Comparison of ENCODE assay signal across 20 cellular contexts in the genomic region with DNA sequence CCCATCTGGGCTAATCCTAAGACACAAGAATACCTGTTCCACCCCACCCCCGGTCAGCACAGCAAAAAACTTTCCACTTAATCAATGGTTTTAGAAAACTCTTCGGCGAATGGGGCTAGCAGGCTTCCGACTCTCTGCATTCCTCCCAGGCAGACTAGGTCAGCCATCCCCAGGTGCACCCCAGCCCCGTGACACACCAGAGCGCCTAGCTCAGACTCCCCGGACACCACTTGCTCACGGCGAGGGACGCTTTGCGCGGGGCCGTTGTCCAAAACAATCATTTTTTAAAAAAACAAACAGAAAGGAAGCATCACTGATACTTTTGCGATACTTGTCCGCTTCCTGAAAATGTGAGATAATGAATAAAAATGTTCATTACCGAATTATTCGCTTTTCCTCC.
DNase-seq lines count a peak whose midpoint lies in the region; ATAC-seq and TF ChIP-seq lines count a peak whose summit lies in the region.
"Had no signal": no experiment of that assay in that cellular context is flagged by ENCODE, and none has a peak within 500 bp of the region (broad histone marks: within the 10 kb centered on the region; RNA-seq: fewer than 3 reads in every experiment).

No MANE protein-coding gene starts in this region.

- H3K9me3 ChIP-seq in CD4-positive, alpha-beta T cell (ENCODE audit: control insufficient read depth, low read length), result no peaks in the 10 kb centered on the region
- no peaks in the 10 kb centered on the region for H3K9me3 ChIP-seq in sigmoid colon
- H3K9me3 ChIP-seq: BLaER1 had no signal

- H3K27ac Mint-ChIP-seq in activated CD4-positive, alpha-beta T cell treated with anti-CD3 and anti-CD28 coated beads for 36 hours, result peak overlapping the region; percentile 99
- peak overlapping the region; percentile 95 for H3K27ac Mint-ChIP-seq in CD4-positive, alpha-beta T cell
- peak overlapping the region; percentile 68 for H3K27ac Mint-ChIP-seq in activated CD8-positive, alpha-beta T cell treated with anti-CD3 and anti-CD28 coated beads, Interleukin-2, amount 10 ng/mL, durations not matched to agents 7 days and 5 days
- H3K27ac Mint-ChIP-seq in immature natural killer cell, result peak overlapping the region in 4 of 6 donors; percentile 15 to 49 (median 20)

- intact Hi-C loops in activated CD4-positive, alpha-beta T cell treated with anti-CD3 and anti-CD28 coated beads for 36 hours (cut with DNase I, micrococcal nuclease), result loop anchor here in 1 of 2 experiments (5.0 kb wide), 1 partner anchor 284 kb away; a partner anchor contains a TSS
- intact Hi-C loops in CD4-positive, alpha-beta T cell (cut with DNase I, micrococcal nuclease), result loop anchor here (1.0 to 10.0 kb wide), 2 partner anchors 7 to 1004 kb away; no protein-coding TSS in a partner anchor
- intact Hi-C loops in sigmoid colon (cut with DNase I), result loop anchor here (10.0 kb wide), 1 partner anchor 164 kb away; no protein-coding TSS in a partner anchor

- H3K4me3 Mint-ChIP-seq in activated CD4-positive, alpha-beta T cell treated with anti-CD3 and anti-CD28 coated beads for 36 hours, result peak overlapping the region; percentile 44
- H3K4me3 Mint-ChIP-seq in CD4-positive, alpha-beta T cell, result peak overlapping the region; percentile 89
- H3K4me3 Mint-ChIP-seq in activated CD8-positive, alpha-beta T cell treated with anti-CD3 and anti-CD28 coated beads, Interleukin-2, amount 10 ng/mL, durations not matched to agents 7 days and 5 days, result peak overlapping the region; percentile 38
- no peak overlapping the region for H3K4me3 Mint-ChIP-seq in immature natural killer cell

- TF ChIP-seq CTCF in CD4-positive, alpha-beta T cell (IDR thresholded peaks at IDR 0.05), result no peak
- no peak for TF ChIP-seq CTCF in sigmoid colon (IDR thresholded peaks at IDR 0.05)

- no peaks in the 10 kb centered on the region for H3K36me3 ChIP-seq in sigmoid colon

- peaks cover 100% of the 10 kb centered on the region for H3K4me1 Mint-ChIP-seq in activated CD4-positive, alpha-beta T cell treated with anti-CD3 and anti-CD28 coated beads for 36 hours
- peaks cover 99% of the 10 kb centered on the region for H3K4me1 Mint-ChIP-seq in CD4-positive, alpha-beta T cell (ENCODE audit: low read depth)
- H3K4me1 Mint-ChIP-seq in activated CD8-positive, alpha-beta T cell treated with anti-CD3 and anti-CD28 coated beads, Interleukin-2, amount 10 ng/mL, durations not matched to agents 7 days and 5 days (ENCODE audit: low read depth), result peaks cover 98% of the 10 kb centered on the region
- peaks cover 89 to 96% of the 10 kb centered on the region in 2 donors for H3K4me1 Mint-ChIP-seq in immature natural killer cell

- ATAC-seq in activated CD4-positive, alpha-beta T cell treated with anti-CD3 and anti-CD28 coated beads for 36 hours, result no peak
- no peak for ATAC-seq in CD4-positive, alpha-beta T cell (ENCODE audit: poor library complexity)
- ATAC-seq in activated CD8-positive, alpha-beta T cell treated with anti-CD3 and anti-CD28 coated beads, Interleukin-2, amount 10 ng/mL, durations not matched to agents 7 days and 5 days, result no peak
- ATAC-seq in GM19452 (IDR thresholded peaks at IDR 0.05; ENCODE audit: unreplicated experiment) (no peak), HG03442 (IDR thresholded peaks at IDR 0.05; ENCODE audit: unreplicated experiment) (no peak)

- TF ChIP-seq POLR2A in sigmoid colon (IDR thresholded peaks at IDR 0.05), result no peak

- H3K27me3 ChIP-seq in CD4-positive, alpha-beta T cell (ENCODE audit: control insufficient read depth, insufficient read depth, low read length), result no peaks in the 10 kb centered on the region
- H3K27me3 ChIP-seq in sigmoid colon, result no peaks in the 10 kb centered on the region
- H3K27me3 ChIP-seq: BLaER1 had no signal

- no peaks in the 10 kb centered on the region for H3K4me1 ChIP-seq in sigmoid colon

- H3K27me3 Mint-ChIP-seq in activated CD4-positive, alpha-beta T cell treated with anti-CD3 and anti-CD28 coated beads for 36 hours, result no peaks in the 10 kb centered on the region
- H3K27me3 Mint-ChIP-seq in CD4-positive, alpha-beta T cell, result no peaks in the 10 kb centered on the region
- H3K27me3 Mint-ChIP-seq in activated CD8-positive, alpha-beta T cell treated with anti-CD3 and anti-CD28 coated beads, Interleukin-2, amount 10 ng/mL, durations not matched to agents 7 days and 5 days (ENCODE audit: low read depth), result no peaks in the 10 kb centered on the region
- H3K27me3 Mint-ChIP-seq in immature natural killer cell (ENCODE audit: low read depth in 3 of 3), result peaks cover 0 to 9% (median 2%) of the 10 kb centered on the region in 3 donors

- WGBS in sigmoid colon, 2 donors, result 82 to 89% methylated on average over 17 of the region's 17 CpGs

- CTCF ChIA-PET in activated CD4-positive, alpha-beta T cell treated with anti-CD3 and anti-CD28 coated beads for 36 hours (lab: Charles Lee), result interaction anchor here (1.1 to 2.3 kb wide), 2 partner anchors 11 to 12 kb away, joined by 3 to 15 read pairs; no protein-coding TSS in a partner anchor
- CTCF ChIA-PET in CD4-positive, alpha-beta T cell (lab: Charles Lee), result interaction anchor here (1.5 kb wide), 1 partner anchor 67 kb away, joined by 7 read pairs; no protein-coding TSS in a partner anchor
- CTCF ChIA-PET in activated CD8-positive, alpha-beta T cell treated with anti-CD3 and anti-CD28 coated beads, Interleukin-2, amount 10 ng/mL, durations not matched to agents 7 days and 5 days (lab: Charles Lee), result interaction anchor here (0.9 to 1.6 kb wide), 3 partner anchors 10 to 57 kb away, joined by 3 to 4 read pairs (median 3); no protein-coding TSS in a partner anchor

- H3K9me3 Mint-ChIP-seq in activated CD4-positive, alpha-beta T cell treated with anti-CD3 and anti-CD28 coated beads for 36 hours (ENCODE audit: low read depth), result no peaks in the 10 kb centered on the region
- H3K9me3 Mint-ChIP-seq in CD4-positive, alpha-beta T cell, result no peaks in the 10 kb centered on the region
- no peaks in the 10 kb centered on the region for H3K9me3 Mint-ChIP-seq in activated CD8-positive, alpha-beta T cell treated with anti-CD3 and anti-CD28 coated beads, Interleukin-2, amount 10 ng/mL, durations not matched to agents 7 days and 5 days (ENCODE audit: insufficient read depth)
- H3K9me3 Mint-ChIP-seq in immature natural killer cell, result no peaks in the 10 kb centered on the region

- DNase-seq in activated CD4-positive, alpha-beta T cell treated with anti-CD3 and anti-CD28 coated beads for 36 hours, result no peak
- DNase-seq in activated CD4-positive, alpha-beta T cell treated with anti-CD3 and anti-CD28 coated beads for 1 hour, result no peak
- no peak for DNase-seq in CD4-positive, alpha-beta T cell
- no peak for DNase-seq in activated CD8-positive, alpha-beta T cell treated with anti-CD3 and anti-CD28 coated beads, Interleukin-2, amount 10 ng/mL, durations not matched to agents 7 days and 5 days
- no peak for DNase-seq in immature natural killer cell
- no peak for DNase-seq in sigmoid colon
- DNase-seq: activated CD4-positive, alpha-beta T cell treated with anti-CD3 and anti-CD28 coated beads for 4 hours; amniotic stem cell; NCI-H1092; NCI-H2029; NCI-H226; NCI-H774; occipital lobe; stimulated activated CD4-positive, alpha-beta T cell treated with anti-CD3 and anti-CD28 coated beads, Interleukin-2, amount 100 ng/mL, for 48 hours; stimulated activated naive CD4-positive, alpha-beta T cell treated with Interleukin-2 at 50 U/mL for 16 hours; trophoblast cell had no signal

- TF ChIP-seq EP300 in sigmoid colon (IDR thresholded peaks at IDR 0.05), result no peak

- no peak overlapping the region for H3K4me3 ChIP-seq in sigmoid colon
- H3K4me3 ChIP-seq: BLaER1, smooth muscle cell had no signal

- POLR2A ChIA-PET in activated CD4-positive, alpha-beta T cell treated with anti-CD3 and anti-CD28 coated beads for 36 hours (lab: Charles Lee), result no interaction called here
- POLR2A ChIA-PET in CD4-positive, alpha-beta T cell (lab: Charles Lee), result interaction anchor here (1.0 to 83.0 kb wide), 3 partner anchors 10 to 45 kb away, joined by 3 to 4389 read pairs (median 23); a partner anchor contains a TSS
- POLR2A ChIA-PET in activated CD8-positive, alpha-beta T cell treated with anti-CD3 and anti-CD28 coated beads, Interleukin-2, amount 10 ng/mL, durations not matched to agents 7 days and 5 days (lab: Charles Lee), result no interaction called here

- H3K27ac ChIP-seq in CD4-positive, alpha-beta T cell (ENCODE audit: low read depth, low read length), result peak overlapping the region; percentile 83
- H3K27ac ChIP-seq in sigmoid colon, result no peak overlapping the region
- H3K27ac ChIP-seq: BLaER1 had no signal

- peaks cover 69% of the 10 kb centered on the region for H3K36me3 Mint-ChIP-seq in activated CD4-positive, alpha-beta T cell treated with anti-CD3 and anti-CD28 coated beads for 36 hours (ENCODE audit: low read depth)
- peaks cover 98% of the 10 kb centered on the region for H3K36me3 Mint-ChIP-seq in CD4-positive, alpha-beta T cell (ENCODE audit: low read depth)
- peaks cover 83% of the 10 kb centered on the region for H3K36me3 Mint-ChIP-seq in activated CD8-positive, alpha-beta T cell treated with anti-CD3 and anti-CD28 coated beads, Interleukin-2, amount 10 ng/mL, durations not matched to agents 7 days and 5 days (ENCODE audit: low read depth)
- peaks cover 0 to 5% (median 0%) of the 10 kb centered on the region in 3 donors for H3K36me3 Mint-ChIP-seq in immature natural killer cell

Comparison
In these comparisons a context has a peak if more than half of its experiments do, and no peak if none do; other contexts are left out.
1. H3K27ac Mint-ChIP-seq: peak in every context shown above with its lines; median percentile 99 in activated CD4-positive, alpha-beta T cell treated with anti-CD3 and anti-CD28 coated beads for 36 hours; 95 in CD4-positive, alpha-beta T cell; 68 in activated CD8-positive, alpha-beta T cell treated with anti-CD3 and anti-CD28 coated beads, Interleukin-2, amount 10 ng/mL, durations not matched to agents 7 days and 5 days; 20 in immature natural killer cell.
2. H3K4me3 Mint-ChIP-seq: peak in activated CD4-positive, alpha-beta T cell treated with anti-CD3 and anti-CD28 coated beads for 36 hours (single experiment), CD4-positive, alpha-beta T cell (single experiment) and activated CD8-positive, alpha-beta T cell treated with anti-CD3 and anti-CD28 coated beads, Interleukin-2, amount 10 ng/mL, durations not matched to agents 7 days and 5 days (single experiment); none in immature natural killer cell (0 of 5).